ENCODE assay signal across 1 cellular context in the genomic region with DNA sequence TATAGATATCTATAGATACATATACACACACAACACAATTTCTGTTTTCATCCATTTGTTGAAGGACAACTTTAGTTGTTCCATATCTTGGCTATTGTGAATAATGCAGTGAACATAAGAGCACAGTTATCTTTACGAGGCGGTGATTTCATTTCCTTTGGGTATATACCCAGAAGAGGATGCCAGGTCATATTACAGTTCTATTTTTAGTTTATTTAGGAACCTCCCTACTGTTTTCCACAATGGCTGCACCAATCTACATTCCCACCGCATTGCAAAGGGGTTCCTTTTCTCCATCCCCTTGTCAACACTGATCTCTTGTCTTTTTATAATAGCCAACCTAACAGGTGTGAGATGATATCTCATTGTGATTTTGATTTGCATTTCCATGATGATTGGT.
TF ChIP-seq lines count a peak whose summit lies in the region.

No MANE protein-coding gene starts in this region.

TF ChIP-seq in HEK293, 187 proteins besides CTCF, POLR2A, EP300 and RAD21 (continued from another document and continues in another):
- TF ChIP-seq ZNF830 (tag by site-specific recombination; IDR thresholded peaks at IDR 0.05; ENCODE audit: low read depth), result no peak
- TF ChIP-seq, protein P1, sequence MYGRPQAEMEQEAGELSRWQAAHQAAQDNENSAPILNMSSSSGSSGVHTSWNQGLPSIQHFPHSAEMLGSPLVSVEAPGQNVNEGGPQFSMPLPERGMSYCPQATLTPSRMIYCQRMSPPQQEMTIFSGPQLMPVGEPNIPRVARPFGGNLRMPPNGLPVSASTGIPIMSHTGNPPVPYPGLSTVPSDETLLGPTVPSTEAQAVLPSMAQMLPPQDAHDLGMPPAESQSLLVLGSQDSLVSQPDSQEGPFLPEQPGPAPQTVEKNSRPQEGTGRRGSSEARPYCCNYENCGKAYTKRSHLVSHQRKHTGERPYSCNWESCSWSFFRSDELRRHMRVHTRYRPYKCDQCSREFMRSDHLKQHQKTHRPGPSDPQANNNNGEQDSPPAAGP (tag by site-specific recombination; IDR thresholded peaks at IDR 0.05), result no peak
- 0 out of 2 replicates have a peak, but pooled peaks have one; percentile 20 for TF ChIP-seq IKZF3 (tag by site-specific recombination; IDR thresholded peaks at IDR 0.05)
- no peak for TF ChIP-seq RBAK (tag by site-specific recombination; IDR thresholded peaks at IDR 0.05)
- TF ChIP-seq ZNF654 (tag by site-specific recombination; IDR thresholded peaks at IDR 0.05; ENCODE audit: low read depth), result peak; percentile 4; the same call in 1 of the 2 replicates
- TF ChIP-seq, protein P2, sequence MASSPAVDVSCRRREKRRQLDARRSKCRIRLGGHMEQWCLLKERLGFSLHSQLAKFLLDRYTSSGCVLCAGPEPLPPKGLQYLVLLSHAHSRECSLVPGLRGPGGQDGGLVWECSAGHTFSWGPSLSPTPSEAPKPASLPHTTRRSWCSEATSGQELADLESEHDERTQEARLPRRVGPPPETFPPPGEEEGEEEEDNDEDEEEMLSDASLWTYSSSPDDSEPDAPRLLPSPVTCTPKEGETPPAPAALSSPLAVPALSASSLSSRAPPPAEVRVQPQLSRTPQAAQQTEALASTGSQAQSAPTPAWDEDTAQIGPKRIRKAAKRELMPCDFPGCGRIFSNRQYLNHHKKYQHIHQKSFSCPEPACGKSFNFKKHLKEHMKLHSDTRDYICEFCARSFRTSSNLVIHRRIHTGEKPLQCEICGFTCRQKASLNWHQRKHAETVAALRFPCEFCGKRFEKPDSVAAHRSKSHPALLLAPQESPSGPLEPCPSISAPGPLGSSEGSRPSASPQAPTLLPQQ (tag by site-specific recombination; IDR thresholded peaks at IDR 0.05), result 0 out of 2 replicates have a peak, but pooled peaks have one; percentile 26
- TF ChIP-seq ZFHX2 (tag by site-specific recombination; conservative IDR thresholded peaks at IDR 0.05), result no peak
- TF ChIP-seq ZBTB21 (tag by site-specific recombination; IDR thresholded peaks at IDR 0.05), result 0 out of 2 replicates have a peak, but pooled peaks have one; percentile 18
- no peak for TF ChIP-seq ZNF549 (tag by site-specific recombination; IDR thresholded peaks at IDR 0.05)
- TF ChIP-seq SP2 (tag by site-specific recombination; IDR thresholded peaks at IDR 0.05), result no peak
- TF ChIP-seq WT1 (tag by site-specific recombination; IDR thresholded peaks at IDR 0.05), result peak; percentile 78
- no peak for TF ChIP-seq ZNF341 (tag by site-specific recombination; IDR thresholded peaks at IDR 0.05; ENCODE audit: low read depth)
- TF ChIP-seq, protein P3, sequence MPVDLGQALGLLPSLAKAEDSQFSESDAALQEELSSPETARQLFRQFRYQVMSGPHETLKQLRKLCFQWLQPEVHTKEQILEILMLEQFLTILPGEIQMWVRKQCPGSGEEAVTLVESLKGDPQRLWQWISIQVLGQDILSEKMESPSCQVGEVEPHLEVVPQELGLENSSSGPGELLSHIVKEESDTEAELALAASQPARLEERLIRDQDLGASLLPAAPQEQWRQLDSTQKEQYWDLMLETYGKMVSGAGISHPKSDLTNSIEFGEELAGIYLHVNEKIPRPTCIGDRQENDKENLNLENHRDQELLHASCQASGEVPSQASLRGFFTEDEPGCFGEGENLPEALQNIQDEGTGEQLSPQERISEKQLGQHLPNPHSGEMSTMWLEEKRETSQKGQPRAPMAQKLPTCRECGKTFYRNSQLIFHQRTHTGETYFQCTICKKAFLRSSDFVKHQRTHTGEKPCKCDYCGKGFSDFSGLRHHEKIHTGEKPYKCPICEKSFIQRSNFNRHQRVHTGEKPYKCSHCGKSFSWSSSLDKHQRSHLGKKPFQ (tag by site-specific recombination; IDR thresholded peaks at IDR 0.05), result 0 out of 2 replicates have a peak, but pooled peaks have one; percentile 42
- TF ChIP-seq, protein P4, sequence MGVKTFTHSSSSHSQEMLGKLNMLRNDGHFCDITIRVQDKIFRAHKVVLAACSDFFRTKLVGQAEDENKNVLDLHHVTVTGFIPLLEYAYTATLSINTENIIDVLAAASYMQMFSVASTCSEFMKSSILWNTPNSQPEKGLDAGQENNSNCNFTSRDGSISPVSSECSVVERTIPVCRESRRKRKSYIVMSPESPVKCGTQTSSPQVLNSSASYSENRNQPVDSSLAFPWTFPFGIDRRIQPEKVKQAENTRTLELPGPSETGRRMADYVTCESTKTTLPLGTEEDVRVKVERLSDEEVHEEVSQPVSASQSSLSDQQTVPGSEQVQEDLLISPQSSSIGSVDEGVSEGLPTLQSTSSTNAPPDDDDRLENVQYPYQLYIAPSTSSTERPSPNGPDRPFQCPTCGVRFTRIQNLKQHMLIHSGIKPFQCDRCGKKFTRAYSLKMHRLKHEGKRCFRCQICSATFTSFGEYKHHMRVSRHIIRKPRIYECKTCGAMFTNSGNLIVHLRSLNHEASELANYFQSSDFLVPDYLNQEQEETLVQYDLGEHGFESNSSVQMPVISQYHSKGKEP (tag by site-specific recombination; IDR thresholded peaks at IDR 0.05), result peak; percentile 76; the same call in 1 of the 2 replicates
- TF ChIP-seq HOXD13 (CRISPR knock-in tag; IDR thresholded peaks at IDR 0.05; ENCODE audit: borderline replicate concordance), result no peak
- TF ChIP-seq ZNF544 (tag by site-specific recombination; IDR thresholded peaks at IDR 0.05), result no peak
- peak; percentile 55 for TF ChIP-seq KLF8 (tag by site-specific recombination; IDR thresholded peaks at IDR 0.05)
- TF ChIP-seq TCF7L2 (IDR thresholded peaks at IDR 0.05; ENCODE audit: borderline replicate concordance, low read depth, low read length), result 0 out of 2 replicates have a peak, but pooled peaks have one; percentile 26
- TF ChIP-seq ZNF133 (tag by site-specific recombination; IDR thresholded peaks at IDR 0.05), result no peak
- peak; percentile 61 for TF ChIP-seq ZEB2 (tag by site-specific recombination; IDR thresholded peaks at IDR 0.05)
- TF ChIP-seq, protein P5, sequence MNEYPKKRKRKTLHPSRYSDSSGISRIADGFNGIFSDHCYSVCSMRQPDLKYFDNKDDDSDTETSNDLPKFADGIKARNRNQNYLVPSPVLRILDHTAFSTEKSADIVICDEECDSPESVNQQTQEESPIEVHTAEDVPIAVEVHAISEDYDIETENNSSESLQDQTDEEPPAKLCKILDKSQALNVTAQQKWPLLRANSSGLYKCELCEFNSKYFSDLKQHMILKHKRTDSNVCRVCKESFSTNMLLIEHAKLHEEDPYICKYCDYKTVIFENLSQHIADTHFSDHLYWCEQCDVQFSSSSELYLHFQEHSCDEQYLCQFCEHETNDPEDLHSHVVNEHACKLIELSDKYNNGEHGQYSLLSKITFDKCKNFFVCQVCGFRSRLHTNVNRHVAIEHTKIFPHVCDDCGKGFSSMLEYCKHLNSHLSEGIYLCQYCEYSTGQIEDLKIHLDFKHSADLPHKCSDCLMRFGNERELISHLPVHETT (tag by site-specific recombination; IDR thresholded peaks at IDR 0.05), result 0 out of 2 replicates have a peak, but pooled peaks have one; percentile 29
- TF ChIP-seq ZNF366 (tag by site-specific recombination; conservative IDR thresholded peaks at IDR 0.05), result peak; percentile 33; the same call in 1 of the 2 replicates
- no peak for TF ChIP-seq ZNF837 (tag by site-specific recombination; IDR thresholded peaks at IDR 0.05)
- peak; percentile 39; the same call in 1 of the 2 replicates for TF ChIP-seq ZBTB1 (tag by site-specific recombination; IDR thresholded peaks at IDR 0.05)
- TF ChIP-seq, protein P6, sequence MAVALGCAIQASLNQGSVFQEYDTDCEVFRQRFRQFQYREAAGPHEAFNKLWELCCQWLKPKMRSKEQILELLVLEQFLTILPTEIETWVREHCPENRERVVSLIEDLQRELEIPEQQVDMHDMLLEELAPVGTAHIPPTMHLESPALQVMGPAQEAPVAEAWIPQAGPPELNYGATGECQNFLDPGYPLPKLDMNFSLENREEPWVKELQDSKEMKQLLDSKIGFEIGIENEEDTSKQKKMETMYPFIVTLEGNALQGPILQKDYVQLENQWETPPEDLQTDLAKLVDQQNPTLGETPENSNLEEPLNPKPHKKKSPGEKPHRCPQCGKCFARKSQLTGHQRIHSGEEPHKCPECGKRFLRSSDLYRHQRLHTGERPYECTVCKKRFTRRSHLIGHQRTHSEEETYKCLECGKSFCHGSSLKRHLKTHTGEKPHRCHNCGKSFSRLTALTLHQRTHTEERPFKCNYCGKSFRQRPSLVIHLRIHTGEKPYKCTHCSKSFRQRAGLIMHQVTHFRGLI (tag by site-specific recombination; IDR thresholded peaks at IDR 0.05), result no peak
- TF ChIP-seq ZNF677 (tag by site-specific recombination; IDR thresholded peaks at IDR 0.05), result no peak
- 0 out of 2 replicates have a peak, but pooled peaks have one; percentile 13 for TF ChIP-seq KLF1 (tag by site-specific recombination; IDR thresholded peaks at IDR 0.05)
- TF ChIP-seq, protein P7, sequence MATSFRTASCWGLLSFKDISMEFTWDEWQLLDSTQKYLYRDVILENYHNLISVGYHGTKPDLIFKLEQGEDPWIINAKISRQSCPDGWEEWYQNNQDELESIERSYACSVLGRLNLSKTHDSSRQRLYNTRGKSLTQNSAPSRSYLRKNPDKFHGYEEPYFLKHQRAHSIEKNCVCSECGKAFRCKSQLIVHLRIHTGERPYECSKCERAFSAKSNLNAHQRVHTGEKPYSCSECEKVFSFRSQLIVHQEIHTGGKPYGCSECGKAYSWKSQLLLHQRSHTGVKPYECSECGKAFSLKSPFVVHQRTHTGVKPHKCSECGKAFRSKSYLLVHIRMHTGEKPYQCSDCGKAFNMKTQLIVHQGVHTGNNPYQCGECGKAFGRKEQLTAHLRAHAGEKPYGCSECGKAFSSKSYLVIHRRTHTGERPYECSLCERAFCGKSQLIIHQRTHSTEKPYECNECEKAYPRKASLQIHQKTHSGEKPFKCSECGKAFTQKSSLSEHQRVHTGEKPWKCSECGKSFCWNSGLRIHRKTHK (tag by site-specific recombination; IDR thresholded peaks at IDR 0.05), result no peak
- TF ChIP-seq ZNF626 (tag by site-specific recombination; IDR thresholded peaks at IDR 0.05), result no peak
- TF ChIP-seq, protein P8, sequence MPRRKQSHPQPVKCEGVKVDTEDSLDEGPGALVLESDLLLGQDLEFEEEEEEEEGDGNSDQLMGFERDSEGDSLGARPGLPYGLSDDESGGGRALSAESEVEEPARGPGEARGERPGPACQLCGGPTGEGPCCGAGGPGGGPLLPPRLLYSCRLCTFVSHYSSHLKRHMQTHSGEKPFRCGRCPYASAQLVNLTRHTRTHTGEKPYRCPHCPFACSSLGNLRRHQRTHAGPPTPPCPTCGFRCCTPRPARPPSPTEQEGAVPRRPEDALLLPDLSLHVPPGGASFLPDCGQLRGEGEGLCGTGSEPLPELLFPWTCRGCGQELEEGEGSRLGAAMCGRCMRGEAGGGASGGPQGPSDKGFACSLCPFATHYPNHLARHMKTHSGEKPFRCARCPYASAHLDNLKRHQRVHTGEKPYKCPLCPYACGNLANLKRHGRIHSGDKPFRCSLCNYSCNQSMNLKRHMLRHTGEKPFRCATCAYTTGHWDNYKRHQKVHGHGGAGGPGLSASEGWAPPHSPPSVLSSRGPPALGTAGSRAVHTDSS (tag by site-specific recombination; IDR thresholded peaks at IDR 0.05), result no peak; the same call in 1 of the 2 replicates
- TF ChIP-seq ZBTB20 (tag by site-specific recombination; IDR thresholded peaks at IDR 0.05), result no peak
- no peak for TF ChIP-seq ZNF335 (tag by site-specific recombination; conservative IDR thresholded peaks at IDR 0.05)
- TF ChIP-seq KLF10 (tag by site-specific recombination; IDR thresholded peaks at IDR 0.05), result 0 out of 2 replicates have a peak, but pooled peaks have one; percentile 49
- 0 out of 2 replicates have a peak, but pooled peaks have one; percentile 54 for TF ChIP-seq ZNF561 (tag by site-specific recombination; IDR thresholded peaks at IDR 0.05; ENCODE audit: borderline replicate concordance)
- no peak for TF ChIP-seq BCL11B (tag by site-specific recombination; IDR thresholded peaks at IDR 0.05; ENCODE audit: low read depth)
- TF ChIP-seq ZNF202 (tag by site-specific recombination; IDR thresholded peaks at IDR 0.05; ENCODE audit: borderline replicate concordance), result no peak
- no peak for TF ChIP-seq ZNF416 (tag by site-specific recombination; IDR thresholded peaks at IDR 0.05)
- peak; percentile 41; the same call in 1 of the 2 replicates for TF ChIP-seq GFI1B (tag by site-specific recombination; IDR thresholded peaks at IDR 0.05)
- TF ChIP-seq ZNF24 (tag by site-specific recombination; IDR thresholded peaks at IDR 0.05), result 0 out of 2 replicates have a peak, but pooled peaks have one; percentile 30
- TF ChIP-seq ZNF548 (tag by site-specific recombination; IDR thresholded peaks at IDR 0.05), result no peak
- peak; percentile 65; the same call in 1 of the 2 replicates for TF ChIP-seq ZNF10 (tag by site-specific recombination; IDR thresholded peaks at IDR 0.05)
- no peak for TF ChIP-seq ZNF600 (tag by site-specific recombination; IDR thresholded peaks at IDR 0.05)
- TF ChIP-seq ZNF354C (tag by site-specific recombination; IDR thresholded peaks at IDR 0.05; ENCODE audit: borderline replicate concordance, low read depth), result no peak
- no peak for TF ChIP-seq ZNF530 (tag by site-specific recombination; IDR thresholded peaks at IDR 0.05; ENCODE audit: low read depth)
- TF ChIP-seq, protein P9, sequence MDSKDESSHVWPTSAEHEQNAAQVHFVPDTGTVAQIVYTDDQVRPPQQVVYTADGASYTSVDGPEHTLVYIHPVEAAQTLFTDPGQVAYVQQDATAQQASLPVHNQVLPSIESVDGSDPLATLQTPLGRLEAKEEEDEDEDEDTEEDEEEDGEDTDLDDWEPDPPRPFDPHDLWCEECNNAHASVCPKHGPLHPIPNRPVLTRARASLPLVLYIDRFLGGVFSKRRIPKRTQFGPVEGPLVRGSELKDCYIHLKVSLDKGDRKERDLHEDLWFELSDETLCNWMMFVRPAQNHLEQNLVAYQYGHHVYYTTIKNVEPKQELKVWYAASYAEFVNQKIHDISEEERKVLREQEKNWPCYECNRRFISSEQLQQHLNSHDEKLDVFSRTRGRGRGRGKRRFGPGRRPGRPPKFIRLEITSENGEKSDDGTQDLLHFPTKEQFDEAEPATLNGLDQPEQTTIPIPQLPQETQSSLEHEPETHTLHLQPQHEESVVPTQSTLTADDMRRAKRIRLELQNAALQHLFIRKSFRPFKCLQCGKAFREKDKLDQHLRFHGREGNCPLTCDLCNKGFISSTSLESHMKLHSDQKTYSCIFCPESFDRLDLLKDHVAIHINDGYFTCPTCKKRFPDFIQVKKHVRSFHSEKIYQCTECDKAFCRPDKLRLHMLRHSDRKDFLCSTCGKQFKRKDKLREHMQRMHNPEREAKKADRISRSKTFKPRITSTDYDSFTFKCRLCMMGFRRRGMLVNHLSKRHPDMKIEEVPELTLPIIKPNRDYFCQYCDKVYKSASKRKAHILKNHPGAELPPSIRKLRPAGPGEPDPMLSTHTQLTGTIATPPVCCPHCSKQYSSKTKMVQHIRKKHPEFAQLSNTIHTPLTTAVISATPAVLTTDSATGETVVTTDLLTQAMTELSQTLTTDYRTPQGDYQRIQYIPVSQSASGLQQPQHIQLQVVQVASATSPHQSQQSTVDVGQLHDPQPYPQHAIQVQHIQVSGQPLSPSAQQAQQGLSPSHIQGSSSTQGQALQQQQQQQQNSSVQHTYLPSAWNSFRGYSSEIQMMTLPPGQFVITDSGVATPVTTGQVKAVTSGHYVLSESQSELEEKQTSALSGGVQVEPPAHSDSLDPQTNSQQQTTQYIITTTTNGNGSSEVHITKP (tag by site-specific recombination; IDR thresholded peaks at IDR 0.05), result peak; percentile 64
